Comparison of ENCODE assay signal across 8 cellular contexts in genomic region chr18:40159141-40160017, GRCh38.
DNase-seq lines count a peak whose midpoint lies in the region; ATAC-seq, FAIRE-seq and TF ChIP-seq lines count a peak whose summit lies in the region.

No MANE protein-coding gene starts in this region.

- H3K4me2 ChIP-seq in endothelial cell of umbilical vein (ENCODE audit: insufficient read depth, low read length), result peak overlapping the region; percentile 25

- H3K4me3 ChIP-seq in HFF-Myc (replicated peaks; ENCODE audit: low read depth, low read length) (no peak overlapping the region), endothelial cell of umbilical vein (replicated peaks in 1 of 3; ENCODE audit: insufficient read depth in 1 of 3, low read depth in 1 of 3, low read length in 3 of 3) (no peak overlapping the region)

- no peaks in the 10 kb centered on the region for H3K27me3 ChIP-seq in endothelial cell of umbilical vein (ENCODE audit: control insufficient read depth in 2 of 2, insufficient read depth in 2 of 2, low read length in 2 of 2)

- H3K9me3 Mint-ChIP-seq in activated CD4-positive, alpha-beta T cell treated with anti-CD3 and anti-CD28 coated beads, Interleukin-2, amount 10 ng/mL, durations not matched to agents 7 days and 5 days, result peaks cover 2% of the 10 kb centered on the region

- H3K4me1 ChIP-seq in endothelial cell of umbilical vein (ENCODE audit: control insufficient read depth, extremely low read depth, insufficient read depth, low read length), result peaks cover 6% of the 10 kb centered on the region

- POLR2A ChIA-PET in endothelial cell of umbilical vein (lab: Charles Lee), result no interaction called here
- POLR2A ChIA-PET in activated CD4-positive, alpha-beta T cell treated with anti-CD3 and anti-CD28 coated beads, Interleukin-2, amount 10 ng/mL, durations not matched to agents 7 days and 5 days (lab: Charles Lee), result no interaction called here

- H3K9me3 ChIP-seq in endothelial cell of umbilical vein (replicated peaks; ENCODE audit: control insufficient read depth, insufficient read depth, low read length), result no peaks in the 10 kb centered on the region

- CTCF ChIA-PET in endothelial cell of umbilical vein (lab: Charles Lee), result interaction anchor here (0.6 to 3.0 kb wide), 29 partner anchors 9 to 996 kb away, joined by 3 to 24 read pairs (median 3); no protein-coding TSS in a partner anchor
- CTCF ChIA-PET in activated CD4-positive, alpha-beta T cell treated with anti-CD3 and anti-CD28 coated beads, Interleukin-2, amount 10 ng/mL, durations not matched to agents 7 days and 5 days (lab: Charles Lee), result no interaction called here

- intact Hi-C loops in endothelial cell of umbilical vein (cut with micrococcal nuclease), result loop anchor here (1.0 to 10.0 kb wide), 6 partner anchors 189 to 1585 kb away; no protein-coding TSS in a partner anchor

- FAIRE-seq in endothelial cell of umbilical vein (lab: Jason Lieb, UNC), result peak; percentile 77

- no peaks in the 10 kb centered on the region for H3K36me3 ChIP-seq in endothelial cell of umbilical vein (ENCODE audit: control insufficient read depth in 2 of 2, extremely low read depth in 1 of 2, insufficient read depth in 2 of 2, low read length in 2 of 2)

- DNase-seq in A172 (ENCODE audit: low spot score) (peak; percentile 28), HFF-Myc (ENCODE audit: extremely low read depth, low read depth) (peak; percentile 0), NCI-H774 (lab: John Stamatoyannopoulos, UW) (peak; percentile 87), endothelial cell of umbilical vein (ENCODE audit: low read depth, low spot score) (peak; percentile 63), pulmonary artery endothelial cell (ENCODE audit: low read depth, low spot score) (peak; percentile 20), 8988T (no peak)
- DNase-seq in activated CD4-positive, alpha-beta T cell treated with anti-CD3 and anti-CD28 coated beads, Interleukin-2, amount 10 ng/mL, durations not matched to agents 7 days and 5 days, result no peak

- no peak for ATAC-seq in GM21526 (IDR thresholded peaks at IDR 0.05; ENCODE audit: low FRiP score, unreplicated experiment)

- H3K4me3 Mint-ChIP-seq in activated CD4-positive, alpha-beta T cell treated with anti-CD3 and anti-CD28 coated beads, Interleukin-2, amount 10 ng/mL, durations not matched to agents 7 days and 5 days, result no peak overlapping the region

- no TSS peak for BruUV-seq in endothelial cell of umbilical vein (replicated peaks; lab: Mats Ljungman, UMichigan)

- H3K9ac ChIP-seq in endothelial cell of umbilical vein (replicated peaks; ENCODE audit: extremely low read depth, insufficient read depth, low read length), result no peak overlapping the region

- TF ChIP-seq CTCF in HFF-Myc (IDR thresholded peaks at IDR 0.05; ENCODE audit: low read depth, low read length, missing control alignments) (peak; percentile 14), endothelial cell of umbilical vein (IDR thresholded peaks at IDR 0.05; ENCODE audit: extremely low read depth in 1 of 2, insufficient read depth in 1 of 2, low read depth in 1 of 2, low read length in 2 of 2) (peak; percentile 44 to 63)

- TF ChIP-seq POLR2A in endothelial cell of umbilical vein (IDR thresholded peaks at IDR 0.05; ENCODE audit: low read depth, low read length), result no peak

- no peaks in the 10 kb centered on the region for H3K27me3 Mint-ChIP-seq in activated CD4-positive, alpha-beta T cell treated with anti-CD3 and anti-CD28 coated beads, Interleukin-2, amount 10 ng/mL, durations not matched to agents 7 days and 5 days

- H3K4me1 Mint-ChIP-seq in activated CD4-positive, alpha-beta T cell treated with anti-CD3 and anti-CD28 coated beads, Interleukin-2, amount 10 ng/mL, durations not matched to agents 7 days and 5 days, result no peaks in the 10 kb centered on the region

- dilution Hi-C loops in endothelial cell of umbilical vein (cut with MboI; ENCODE audit: extremely low pct_ligation_motif_present, low sequenced_read_pairs), result no loop called here

- H4K20me1 ChIP-seq in endothelial cell of umbilical vein (replicated peaks; ENCODE audit: control insufficient read depth, extremely low read depth, insufficient read depth, low read length), result no peaks in the 10 kb centered on the region

- no peak overlapping the region for H3K27ac Mint-ChIP-seq in activated CD4-positive, alpha-beta T cell treated with anti-CD3 and anti-CD28 coated beads, Interleukin-2, amount 10 ng/mL, durations not matched to agents 7 days and 5 days

- no peak overlapping the region for H2AFZ ChIP-seq in endothelial cell of umbilical vein (ENCODE audit: low read depth, low read length)

- H3K79me2 ChIP-seq in endothelial cell of umbilical vein (ENCODE audit: control insufficient read depth, insufficient read depth, low read length), result no peaks in the 10 kb centered on the region

- no peak overlapping the region for H3K27ac ChIP-seq in endothelial cell of umbilical vein (ENCODE audit: insufficient read depth, low read depth, low read length)

- no peaks in the 10 kb centered on the region for H3K9me1 ChIP-seq in endothelial cell of umbilical vein (replicated peaks; ENCODE audit: control insufficient read depth, extremely low read depth, insufficient read depth, low read length)

- H3K36me3 Mint-ChIP-seq in activated CD4-positive, alpha-beta T cell treated with anti-CD3 and anti-CD28 coated beads, Interleukin-2, amount 10 ng/mL, durations not matched to agents 7 days and 5 days (ENCODE audit: low read depth), result no peaks in the 10 kb centered on the region

TF ChIP-seq in endothelial cell of umbilical vein, 7 proteins besides CTCF, POLR2A, EP300 and RAD21:
- no peak for TF ChIP-seq EZH2 (IDR thresholded peaks at IDR 0.05; ENCODE audit: borderline replicate concordance, low read depth, low read length, severe bottlenecking)
- no peak for TF ChIP-seq JUN (IDR thresholded peaks at IDR 0.05; ENCODE audit: borderline replicate concordance, insufficient read depth, insufficient read length, low read depth)
- TF ChIP-seq POLR2AphosphoS5 (IDR thresholded peaks at IDR 0.05; ENCODE audit: insufficient read depth, low read depth, low read length), result no peak
- no peak for TF ChIP-seq MAX (IDR thresholded peaks at IDR 0.05; ENCODE audit: insufficient read depth, insufficient read length)
- no peak for TF ChIP-seq GATA2 (IDR thresholded peaks at IDR 0.05; ENCODE audit: insufficient read depth, insufficient read length, low read depth, low read length)
- no peak for TF ChIP-seq MYC (IDR thresholded peaks at IDR 0.05; ENCODE audit: low read depth, low read length)
- no peak for TF ChIP-seq FOS (IDR thresholded peaks at IDR 0.05; ENCODE audit: borderline replicate concordance, insufficient read depth, low read length)

Comparison
In these comparisons a context has a peak if more than half of its experiments do, and no peak if none do; other contexts are left out.
1. DNase-seq: peak in A172 (single experiment), HFF-Myc (single experiment), NCI-H774 (single experiment), endothelial cell of umbilical vein (single experiment) and pulmonary artery endothelial cell (single experiment); none in 8988T (single experiment) and activated CD4-positive, alpha-beta T cell treated with anti-CD3 and anti-CD28 coated beads, Interleukin-2, amount 10 ng/mL, durations not matched to agents 7 days and 5 days (single experiment).